In the genomic region with DNA sequence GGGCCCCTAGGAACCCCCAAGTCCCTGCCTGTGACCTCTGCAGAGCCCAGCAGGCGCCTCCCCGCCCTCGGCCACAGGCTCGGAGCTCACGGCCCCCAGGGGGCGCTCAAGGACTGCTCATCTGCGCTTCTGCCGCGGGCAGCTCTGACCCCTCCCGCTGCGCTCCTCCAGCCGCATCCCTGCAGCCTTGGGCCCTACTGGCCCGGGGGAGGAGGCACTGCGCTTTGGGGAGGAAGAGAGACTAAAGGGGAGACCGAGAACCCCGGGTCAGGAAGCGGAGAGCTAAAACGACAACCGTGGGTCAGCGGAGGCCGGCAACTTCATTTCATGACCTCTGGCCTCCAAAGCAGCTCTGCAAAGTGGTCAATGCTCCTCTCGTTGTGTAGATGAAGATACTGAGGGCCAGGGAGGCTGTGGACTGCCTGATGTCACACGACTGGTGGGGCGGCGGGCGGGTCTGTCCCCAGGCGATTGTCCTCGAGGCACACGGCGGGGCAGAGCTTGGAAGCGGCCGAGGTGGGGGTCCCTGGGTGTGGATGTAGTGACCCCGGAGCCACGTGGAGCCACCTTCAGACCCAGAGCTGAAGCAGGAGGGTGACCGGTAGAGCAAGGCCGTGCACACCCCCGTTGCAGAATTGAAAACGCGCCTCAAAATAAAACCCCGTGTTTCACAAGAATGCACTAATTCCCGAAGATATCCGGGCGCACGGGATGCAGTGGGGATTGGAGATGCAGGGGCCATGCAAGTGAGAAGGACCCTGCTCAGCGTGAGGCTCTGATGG, we compare ENCODE assay signal across 8 cellular contexts. TPM values are rescaled to one million over a fixed set of nuclear protein-coding genes. Genes with fewer than 3 reads are reported as not detected.
DNase-seq lines count a peak whose midpoint lies in the region; ATAC-seq and TF ChIP-seq lines count a peak whose summit lies in the region.

No MANE protein-coding gene starts in this region.

- no peaks in the 10 kb centered on the region for H3K9me3 Mint-ChIP-seq in activated CD4-positive, alpha-beta T cell treated with anti-CD3 and anti-CD28 coated beads for 36 hours (ENCODE audit: low read depth)
- H3K9me3 Mint-ChIP-seq in chondrocyte (ENCODE audit: low read depth) = peaks cover 2% of the 10 kb centered on the region

- H3K36me3 Mint-ChIP-seq in activated CD4-positive, alpha-beta T cell treated with anti-CD3 and anti-CD28 coated beads for 36 hours (ENCODE audit: low read depth) = no peaks in the 10 kb centered on the region
- H3K36me3 Mint-ChIP-seq in chondrocyte (ENCODE audit: low read depth) = no peaks in the 10 kb centered on the region

- POLR2A ChIA-PET in activated CD4-positive, alpha-beta T cell treated with anti-CD3 and anti-CD28 coated beads for 36 hours (lab: Charles Lee) = interaction anchor here (0.9 kb wide), 1 partner anchor 138 kb away, joined by 3 read pairs; no protein-coding TSS in a partner anchor

- H3K27ac ChIP-seq in layer of hippocampus (ENCODE audit: low read depth, low read length) = peak overlapping the region; percentile 65

- CTCF ChIA-PET in activated CD4-positive, alpha-beta T cell treated with anti-CD3 and anti-CD28 coated beads for 36 hours (lab: Charles Lee) = interaction anchor here (0.6 to 5.7 kb wide), 53 partner anchors 7 to 456 kb away, joined by 3 to 181 read pairs (median 5); a partner anchor contains a TSS

- peaks cover 14% of the 10 kb centered on the region for H3K27me3 Mint-ChIP-seq in activated CD4-positive, alpha-beta T cell treated with anti-CD3 and anti-CD28 coated beads for 36 hours
- H3K27me3 Mint-ChIP-seq in chondrocyte (ENCODE audit: low read depth) = peaks cover 17% of the 10 kb centered on the region

- no peak overlapping the region for H3K27ac Mint-ChIP-seq in activated CD4-positive, alpha-beta T cell treated with anti-CD3 and anti-CD28 coated beads for 36 hours
- H3K27ac Mint-ChIP-seq in chondrocyte (ENCODE audit: unreplicated experiment) = no peak overlapping the region

- H3K27me3 ChIP-seq in layer of hippocampus (ENCODE audit: control insufficient read depth, insufficient read depth, low read length) = peaks cover 2% of the 10 kb centered on the region

- peaks cover 5% of the 10 kb centered on the region for H3K4me1 Mint-ChIP-seq in activated CD4-positive, alpha-beta T cell treated with anti-CD3 and anti-CD28 coated beads for 36 hours
- H3K4me1 Mint-ChIP-seq in chondrocyte (ENCODE audit: low read depth) = peaks cover 8% of the 10 kb centered on the region

- H3K4me3 Mint-ChIP-seq in activated CD4-positive, alpha-beta T cell treated with anti-CD3 and anti-CD28 coated beads for 36 hours = no peak overlapping the region
- no peak overlapping the region for H3K4me3 Mint-ChIP-seq in chondrocyte (ENCODE audit: unreplicated experiment)

- intact Hi-C loops in activated CD4-positive, alpha-beta T cell treated with anti-CD3 and anti-CD28 coated beads for 36 hours (cut with DNase I, micrococcal nuclease) = loop anchor here (1.0 to 5.0 kb wide), 6 partner anchors 42 to 458 kb away; a partner anchor contains a TSS

- DNase-seq in D341Med (ENCODE audit: low spot score) (peak; percentile 93), NCI-H2227 (lab: John Stamatoyannopoulos, UW; ENCODE audit: unreplicated experiment) (peak; percentile 93), chondrocyte (ENCODE audit: low spot score) (no peak)
- peak; percentile 91 for DNase-seq in activated CD4-positive, alpha-beta T cell treated with anti-CD3 and anti-CD28 coated beads for 36 hours
- peak; percentile 54 to 77 for DNase-seq in stimulated activated CD4-positive, alpha-beta T cell treated with anti-CD3 and anti-CD28 coated beads, Interleukin-15, amount 100 ng/mL, for 1 hour (ENCODE audit: low read depth in 1 of 2, low spot score in 1 of 2)

- ATAC-seq in HG02610 (IDR thresholded peaks at IDR 0.05; ENCODE audit: unreplicated experiment) = peak; percentile 64
- ATAC-seq in activated CD4-positive, alpha-beta T cell treated with anti-CD3 and anti-CD28 coated beads for 36 hours = peak; percentile 91
- ATAC-seq in HG02623 (IDR thresholded peaks at IDR 0.05; ENCODE audit: unreplicated experiment) = no peak

- peak; percentile 89 for TF ChIP-seq CTCF in chondrocyte (IDR thresholded peaks at IDR 0.05)

RNA-seq across cellular contexts. Expression of a gene that starts 2.7 kb away (rescaled TPM):
- not detected for total RNA-seq in activated CD4-positive, alpha-beta T cell treated with anti-CD3 and anti-CD28 coated beads for 36 hours
- total RNA-seq in chondrocyte = not detected in 3 replicates

RNA-seq across cellular contexts. Expression of a gene that starts 56.1 kb away (rescaled TPM):
- under 1 TPM in 1 of 2 experiments, not detected in 1; 0.21 TPM for total RNA-seq in activated CD4-positive, alpha-beta T cell treated with anti-CD3 and anti-CD28 coated beads for 36 hours
- total RNA-seq in chondrocyte = 39.8 to 159 TPM (median 41.2 TPM) in 3 replicates

Comparison
In these comparisons a context has a peak if more than half of its experiments do, and no peak if none do; other contexts are left out.
1. RNA of a gene that starts 56.1 kb away (total RNA-seq): 39.8 to 159 TPM in chondrocyte; 0.21 TPM in activated CD4-positive, alpha-beta T cell treated with anti-CD3 and anti-CD28 coated beads for 36 hours; every median in the first group is over 10 times any median in the second.